In the genomic region with DNA sequence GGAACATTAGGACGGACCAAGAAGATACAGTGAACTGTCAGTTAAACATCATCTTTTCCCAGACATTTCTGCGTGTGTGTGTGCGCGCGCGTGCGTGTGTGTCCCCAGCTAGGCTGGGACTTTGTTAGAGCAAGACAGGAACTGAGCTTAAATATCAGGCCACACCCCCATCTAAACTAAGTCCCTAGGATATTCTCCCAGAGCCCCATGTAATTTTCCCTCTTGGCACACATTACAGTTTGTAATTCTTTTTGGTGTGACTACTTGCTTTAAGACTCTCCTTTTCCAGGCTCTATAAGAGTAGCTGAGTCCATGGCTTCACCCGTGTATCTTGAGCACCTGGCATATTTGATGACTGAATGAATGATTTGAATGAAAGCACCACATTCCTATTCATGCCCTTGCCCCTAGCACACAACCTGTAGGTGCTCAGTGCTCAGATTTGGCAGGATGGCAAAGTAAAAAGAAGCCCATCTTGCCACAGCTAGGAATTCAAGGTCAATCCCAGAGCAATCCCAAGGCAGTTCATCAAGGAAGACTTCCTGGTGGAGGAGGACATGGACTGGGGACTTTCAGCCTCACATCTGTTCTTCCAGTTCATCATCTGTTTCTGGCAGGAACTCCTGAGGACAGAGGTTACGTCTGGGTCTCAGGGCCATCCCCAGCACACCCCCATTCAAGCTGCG, we compare ENCODE assay signal across 11 cellular contexts.
A peak's percentile ranks its signal among the peaks of the same experiment; 100 is the strongest.
DNase-seq lines count a peak whose midpoint lies in the region; ATAC-seq and TF ChIP-seq lines count a peak whose summit lies in the region.
"Had no signal": no experiment of that assay in that cellular context is flagged by ENCODE, and none has a peak within 500 bp of the region (broad histone marks: within the 10 kb centered on the region; RNA-seq: fewer than 3 reads in every experiment).

No MANE protein-coding gene starts in this region.

- DNase-seq in heart right ventricle (no peak), cardiac septum (ENCODE audit: low spot score) (no peak), dorsolateral prefrontal cortex (no peak), vagina (ENCODE audit: extremely low spot score in 2 of 2) (no peak), GM03348 (ENCODE audit: low spot score) (no peak), ovary (no peak)
- DNase-seq in stimulated activated effector memory CD8-positive, alpha-beta T cell treated with anti-CD3 and anti-CD28 coated beads, Interleukin-12 subunit alpha, Interleukin-12 subunit beta, amount 100 ng/mL, for 72 hours (ENCODE audit: low spot score in 2 of 2) = no peak
- DNase-seq: activated CD8-positive, alpha-beta memory T cell treated with anti-CD3 and anti-CD28 coated beads, Interleukin-2, amount 50 U/mL, for 48 hours; kidney glomerular epithelial cell; NCI-H2171 had no signal

- TF ChIP-seq POLR2A in vagina (IDR thresholded peaks at IDR 0.05) (no peak), ovary (IDR thresholded peaks at IDR 0.05) (no peak)

- TF ChIP-seq EP300 in ovary (IDR thresholded peaks at IDR 0.05) = no peak

- H3K36me3 ChIP-seq in heart right ventricle = no peaks in the 10 kb centered on the region
- H3K36me3 ChIP-seq in muscle layer of duodenum (ENCODE audit: control insufficient read depth in 1 of 2, insufficient read depth in 2 of 2, low read length in 2 of 2) = no peaks in the 10 kb centered on the region
- H3K36me3 ChIP-seq in vagina = no peaks in the 10 kb centered on the region
- no peaks in the 10 kb centered on the region for H3K36me3 ChIP-seq in ovary

- H3K36me3 Mint-ChIP-seq in stimulated activated effector memory CD8-positive, alpha-beta T cell treated with anti-CD3 and anti-CD28 coated beads, Interleukin-12 subunit alpha, Interleukin-12 subunit beta, amount 100 ng/mL, for 72 hours = no peaks in the 10 kb centered on the region

- H3K4me3 Mint-ChIP-seq in stimulated activated effector memory CD8-positive, alpha-beta T cell treated with anti-CD3 and anti-CD28 coated beads, Interleukin-12 subunit alpha, Interleukin-12 subunit beta, amount 100 ng/mL, for 72 hours = no peak overlapping the region

- H3K4me1 ChIP-seq in heart right ventricle (peaks cover 24 to 89% (median 74%) of the 10 kb centered on the region in 9 donors), muscle layer of duodenum (ENCODE audit: control insufficient read depth in 1 of 2, insufficient read depth in 2 of 2, low read length in 2 of 2) (peaks cover 6 to 39% of the 10 kb centered on the region in 2 donors), vagina (peaks cover 57% of the 10 kb centered on the region), ovary (ENCODE audit: insufficient read depth) (peaks cover 2% of the 10 kb centered on the region)

- 67 to 72% methylated on average over 10 of the region's 10 CpGs for WGBS in heart right ventricle, 2 donors
- WGBS in ovary, 3 donors = 79 to 83% (median 83%) methylated on average over 10 of the region's 10 CpGs

- intact Hi-C loops in heart right ventricle (cut with DNase I) = no loop called here
- intact Hi-C loops in cardiac septum (cut with DNase I) = no loop called here
- intact Hi-C loops in dorsolateral prefrontal cortex (cut with DNase I) = no loop called here
- intact Hi-C loops in vagina (cut with DNase I) = no loop called here
- intact Hi-C loops in ovary (cut with DNase I) = no loop called here

- H3K4me3 ChIP-seq in heart right ventricle (no peak overlapping the region), dorsolateral prefrontal cortex (no peak overlapping the region), muscle layer of duodenum (ENCODE audit: low read depth in 1 of 2, low read length in 2 of 2) (no peak overlapping the region), vagina (no peak overlapping the region), ovary (no peak overlapping the region)

- H3K27ac Mint-ChIP-seq in stimulated activated effector memory CD8-positive, alpha-beta T cell treated with anti-CD3 and anti-CD28 coated beads, Interleukin-12 subunit alpha, Interleukin-12 subunit beta, amount 100 ng/mL, for 72 hours = no peak overlapping the region

- TF ChIP-seq CTCF in heart right ventricle (IDR thresholded peaks at IDR 0.05) (no peak), dorsolateral prefrontal cortex (IDR thresholded peaks at IDR 0.05 in 54 of 56, conservative IDR thresholded peaks at IDR 0.05 in 2 of 56; ENCODE audit: low read depth in 1 of 56, partially characterized antibody in 56 of 56) (no peak), vagina (IDR thresholded peaks at IDR 0.05) (no peak), ovary (IDR thresholded peaks at IDR 0.05) (no peak)

- peaks cover 0 to 4% (median 0%) of the 10 kb centered on the region in 11 donors for H3K9me3 ChIP-seq in heart right ventricle
- no peaks in the 10 kb centered on the region for H3K9me3 ChIP-seq in muscle layer of duodenum (ENCODE audit: control insufficient read depth in 1 of 2, low read length in 2 of 2)
- no peaks in the 10 kb centered on the region for H3K9me3 ChIP-seq in vagina
- H3K9me3 ChIP-seq in ovary = no peaks in the 10 kb centered on the region

- H3K9me3 Mint-ChIP-seq in stimulated activated effector memory CD8-positive, alpha-beta T cell treated with anti-CD3 and anti-CD28 coated beads, Interleukin-12 subunit alpha, Interleukin-12 subunit beta, amount 100 ng/mL, for 72 hours = no peaks in the 10 kb centered on the region

- no peak for ATAC-seq in heart right ventricle
- ATAC-seq in stimulated activated effector memory CD8-positive, alpha-beta T cell treated with anti-CD3 and anti-CD28 coated beads, Interleukin-12 subunit alpha, Interleukin-12 subunit beta, amount 100 ng/mL, for 72 hours = no peak

- H3K27me3 ChIP-seq in heart right ventricle (no peaks in the 10 kb centered on the region), dorsolateral prefrontal cortex (no peaks in the 10 kb centered on the region), muscle layer of duodenum (ENCODE audit: low read depth, low read length) (no peaks in the 10 kb centered on the region), vagina (no peaks in the 10 kb centered on the region), ovary (no peaks in the 10 kb centered on the region)

- peaks cover 29% of the 10 kb centered on the region for H3K4me1 Mint-ChIP-seq in stimulated activated effector memory CD8-positive, alpha-beta T cell treated with anti-CD3 and anti-CD28 coated beads, Interleukin-12 subunit alpha, Interleukin-12 subunit beta, amount 100 ng/mL, for 72 hours

- peak overlapping the region in 8 of 10 donors; percentile 33 to 97 (median 74) for H3K27ac ChIP-seq in heart right ventricle
- H3K27ac ChIP-seq in dorsolateral prefrontal cortex = peak overlapping the region in 41 of 59 donors; percentile 12 to 83 (median 72)
- peak overlapping the region; percentile 65 for H3K27ac ChIP-seq in muscle layer of duodenum (ENCODE audit: low read length)
- peak overlapping the region; percentile 85 for H3K27ac ChIP-seq in vagina
- H3K27ac ChIP-seq in ovary = no peak overlapping the region

Comparison
In these comparisons a context has a peak if more than half of its experiments do, and no peak if none do; other contexts are left out.
1. H3K27ac ChIP-seq: peak in heart right ventricle (8 of 10), dorsolateral prefrontal cortex (41 of 59), muscle layer of duodenum (single experiment) and vagina (single experiment); none in ovary (0 of 2).